Comparison of ENCODE assay signal across 8 cellular contexts in the genomic region with DNA sequence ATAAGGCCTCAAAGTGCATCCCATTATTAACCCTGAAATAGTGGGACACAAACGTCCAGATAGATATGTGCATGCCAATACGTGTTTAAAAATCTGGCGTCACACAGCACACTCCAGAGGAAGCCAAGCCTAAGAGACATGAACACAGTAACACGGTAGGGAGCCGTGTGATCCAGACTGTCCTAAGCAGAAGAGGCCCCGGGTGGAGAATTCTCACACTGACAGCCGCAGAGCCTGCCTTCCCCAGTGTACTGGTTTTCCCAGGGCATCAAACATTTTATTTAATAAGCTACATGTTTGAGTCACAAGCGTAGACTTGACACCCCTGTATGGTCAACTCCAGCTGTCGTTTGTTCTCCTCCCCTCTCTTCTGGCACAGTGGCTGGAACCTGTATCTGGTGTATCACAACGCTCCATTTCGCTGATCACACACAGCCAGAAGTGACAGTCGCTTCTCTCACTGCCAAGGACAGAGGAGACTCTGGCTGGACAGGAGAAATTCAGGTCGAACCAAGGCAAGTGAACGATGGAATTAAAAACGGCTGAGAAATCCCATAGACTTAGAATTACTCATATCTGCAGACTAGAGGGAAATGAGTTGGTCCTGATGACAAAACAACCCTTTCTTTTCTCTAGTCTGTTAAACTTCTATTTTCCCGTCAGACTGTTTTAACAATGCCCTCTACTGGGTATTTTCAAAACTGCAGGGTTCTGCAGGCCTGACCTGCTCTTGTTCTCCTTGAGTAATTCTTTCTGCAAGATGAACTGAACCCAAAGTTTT.
A peak's percentile ranks its signal among the peaks of the same experiment; 100 is the strongest.
DNase-seq lines count a peak whose midpoint lies in the region; ATAC-seq and TF ChIP-seq lines count a peak whose summit lies in the region.

No MANE protein-coding gene starts in this region.

- H3K4me3 ChIP-seq in endodermal cell (ENCODE audit: low read length) = no peak overlapping the region

- peaks cover 5% of the 10 kb centered on the region for H3K36me3 Mint-ChIP-seq in endodermal cell (ENCODE audit: low read depth)

- H3K9ac ChIP-seq in endodermal cell (ENCODE audit: extremely low read depth, low read length, poor library complexity, severe bottlenecking) = no peak overlapping the region

- ATAC-seq in GM21576 (IDR thresholded peaks at IDR 0.05; ENCODE audit: unreplicated experiment) = no peak
- no peak for ATAC-seq in GM21360 (IDR thresholded peaks at IDR 0.05; ENCODE audit: unreplicated experiment)
- ATAC-seq in HG02884 (IDR thresholded peaks at IDR 0.05; ENCODE audit: unreplicated experiment) = no peak

- TF ChIP-seq CTCF in GM13977 (IDR thresholded peaks at IDR 0.05; ENCODE audit: extremely low read depth, insufficient read depth, missing control alignments) (peak; percentile 60), endodermal cell (conservative IDR thresholded peaks at IDR 0.05) (peak; percentile 85)

- WGBS in endodermal cell (ENCODE audit: insufficient coverage in 1 of 2, insufficient read length in 1 of 2), 2 experiments = 74% methylated on average over 16 of the region's 16 CpGs

- peaks cover 24% of the 10 kb centered on the region for H3K9me3 Mint-ChIP-seq in endodermal cell

- H3K27ac ChIP-seq in endodermal cell (ENCODE audit: low read depth, low read length) = no peak overlapping the region

- no peaks in the 10 kb centered on the region for H3K4me1 ChIP-seq in endodermal cell (ENCODE audit: control insufficient read depth, insufficient read depth, low read length)

- in situ Hi-C loops in Caki2 (cut with HindIII; ENCODE audit: low pct_unique_long_range_greater_than_20kb, low sequenced_read_pairs) = no loop called here
- in situ Hi-C loops in GM13977 (cut with MboI; ENCODE audit: low pct_unique_long_range_greater_than_20kb, low sequenced_read_pairs, unreplicated experiment) = no loop called here

- no peak overlapping the region for H3K27ac Mint-ChIP-seq in endodermal cell

- H3K9me3 ChIP-seq in endodermal cell (ENCODE audit: control insufficient read depth, low read length) = peaks cover 11% of the 10 kb centered on the region

- H3K4me3 Mint-ChIP-seq in endodermal cell = no peak overlapping the region

- peaks cover 12% of the 10 kb centered on the region for H3K4me1 Mint-ChIP-seq in endodermal cell

- no peaks in the 10 kb centered on the region for H3K27me3 Mint-ChIP-seq in endodermal cell (ENCODE audit: insufficient read depth)

- DNase-seq in Caki2 (ENCODE audit: low read depth) (peak; percentile 13), GM13977 (ENCODE audit: low spot score) (peak; percentile 62), OCI-M2 (lab: John Stamatoyannopoulos, UW; ENCODE audit: unreplicated experiment) (peak; percentile 63), endodermal cell (peak; percentile 74), medulla oblongata (ENCODE audit: extremely low spot score) (peak; percentile 85)

- no peaks in the 10 kb centered on the region for H3K27me3 ChIP-seq in endodermal cell (ENCODE audit: control insufficient read depth, insufficient read depth, low read length, poor library complexity, severe bottlenecking)

- no peaks in the 10 kb centered on the region for H3K36me3 ChIP-seq in endodermal cell (ENCODE audit: control insufficient read depth, insufficient read depth, low read length)

Comparison
In these comparisons a context has a peak if more than half of its experiments do, and no peak if none do; other contexts are left out.
1. DNase-seq: peak in every context shown above with its lines; median percentile 85 in medulla oblongata; 74 in endodermal cell; 63 in OCI-M2; 62 in GM13977; 13 in Caki2.